In the genomic region with DNA sequence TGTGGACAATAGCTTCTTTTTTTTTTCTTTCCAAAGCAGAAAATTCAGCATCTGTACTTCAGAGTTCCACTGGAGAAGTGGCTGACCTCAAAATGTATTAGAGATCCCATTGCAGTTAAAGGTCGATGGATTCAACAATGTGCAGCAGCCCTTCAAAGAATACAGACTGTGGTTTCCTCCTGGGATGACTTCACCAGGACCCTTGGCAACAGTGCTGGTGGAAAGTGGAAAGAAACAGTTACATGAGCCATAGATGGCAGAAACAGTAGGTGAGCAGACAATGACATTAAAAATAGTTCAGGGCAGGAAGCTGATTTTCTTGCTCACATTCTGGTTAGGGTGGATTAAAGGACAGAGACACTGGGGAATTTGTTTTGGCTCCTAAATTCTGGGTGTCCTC, we compare ENCODE assay signal across 23 cellular contexts.
DNase-seq lines count a peak whose midpoint lies in the region; ATAC-seq and FAIRE-seq lines count a peak whose summit lies in the region.
"Had no signal": no experiment of that assay in that cellular context is flagged by ENCODE, and none has a peak within 500 bp of the region (broad histone marks: within the 10 kb centered on the region; RNA-seq: fewer than 3 reads in every experiment).

No MANE protein-coding gene starts in this region.

- H3K4me3 Mint-ChIP-seq in T-helper 17 cell, result no peak overlapping the region
- H3K4me3 Mint-ChIP-seq: activated CD8-positive, alpha-beta T cell treated with anti-CD3 and anti-CD28 coated beads, Interleukin-2, amount 10 ng/mL, durations not matched to agents 7 days and 5 days; IgD-negative memory B cell; stimulated activated effector memory CD8-positive, alpha-beta T cell treated with anti-CD3 and anti-CD28 coated beads, Interleukin-12 subunit alpha, Interleukin-12 subunit beta, amount 100 ng/mL, for 72 hours had no signal

- ATAC-seq in T-helper 17 cell (no peak), GM21619 (IDR thresholded peaks at IDR 0.05; ENCODE audit: unreplicated experiment) (no peak), HG02970 (IDR thresholded peaks at IDR 0.05; ENCODE audit: low FRiP score, unreplicated experiment) (no peak)
- ATAC-seq: activated CD8-positive, alpha-beta T cell treated with anti-CD3 and anti-CD28 coated beads, Interleukin-2, amount 10 ng/mL, durations not matched to agents 7 days and 5 days; psoas muscle; stimulated activated effector memory CD8-positive, alpha-beta T cell treated with anti-CD3 and anti-CD28 coated beads, Interleukin-12 subunit alpha, Interleukin-12 subunit beta, amount 100 ng/mL, for 72 hours had no signal

- no peaks in the 10 kb centered on the region for H3K4me1 Mint-ChIP-seq in T-helper 17 cell
- H3K4me1 Mint-ChIP-seq: IgD-negative memory B cell; stimulated activated effector memory CD8-positive, alpha-beta T cell treated with anti-CD3 and anti-CD28 coated beads, Interleukin-12 subunit alpha, Interleukin-12 subunit beta, amount 100 ng/mL, for 72 hours had no signal

- no peaks in the 10 kb centered on the region for H3K36me3 Mint-ChIP-seq in T-helper 17 cell (ENCODE audit: low read depth)
- H3K36me3 Mint-ChIP-seq: IgD-negative memory B cell; stimulated activated effector memory CD8-positive, alpha-beta T cell treated with anti-CD3 and anti-CD28 coated beads, Interleukin-12 subunit alpha, Interleukin-12 subunit beta, amount 100 ng/mL, for 72 hours had no signal

- FAIRE-seq in RCC 7860 (lab: Jason Lieb, UNC), result peak; percentile 26
- FAIRE-seq: frontal cortex, keratinocyte had no signal

- H3K27me3 Mint-ChIP-seq in T-helper 17 cell, result peaks cover 16% of the 10 kb centered on the region

- no peak overlapping the region for H3K27ac Mint-ChIP-seq in T-helper 17 cell
- H3K27ac Mint-ChIP-seq: activated CD8-positive, alpha-beta T cell treated with anti-CD3 and anti-CD28 coated beads, Interleukin-2, amount 10 ng/mL, durations not matched to agents 7 days and 5 days; IgD-negative memory B cell; stimulated activated effector memory CD8-positive, alpha-beta T cell treated with anti-CD3 and anti-CD28 coated beads, Interleukin-12 subunit alpha, Interleukin-12 subunit beta, amount 100 ng/mL, for 72 hours had no signal

- no peaks in the 10 kb centered on the region for H3K9me3 ChIP-seq in T-helper 17 cell (ENCODE audit: control insufficient read depth, low read length, poor library complexity, severe bottlenecking)
- H3K9me3 ChIP-seq: neutrophil, psoas muscle had no signal

- peak; percentile 6 for DNase-seq in GM04504 (ENCODE audit: low read depth)
- DNase-seq in RCC 7860 (ENCODE audit: low spot score), result peak; percentile 51
- DNase-seq in dermis blood vessel endothelial cell, result peak; percentile 10
- peak; percentile 85 for DNase-seq in renal cortical epithelial cell (ENCODE audit: low read depth)
- no peak for DNase-seq in T-helper 17 cell
- DNase-seq in activated CD4-positive, CD25-positive, alpha-beta regulatory T cell (lab: John Stamatoyannopoulos, UW), result no peak
- DNase-seq: activated CD8-positive, alpha-beta T cell treated with anti-CD3 and anti-CD28 coated beads, Interleukin-2, amount 10 ng/mL, durations not matched to agents 7 days and 5 days; activated T-cell treated with anti-CD3 and anti-CD28 coated beads, Interleukin-2, amount 50 U/mL, for 1 hour; AML-193; central memory CD4-positive, alpha-beta T cell; COR-L47; GOT3; NCI-H524 treated with DMSO at 0.1 percent for 48 hours; psoas muscle; stimulated activated CD4-positive, alpha-beta T cell treated with anti-CD3 and anti-CD28 coated beads, Interleukin-2, amount 100 ng/mL, for 24 hours; T1000 had no signal

Comparison
In these comparisons a context has a peak if more than half of its experiments do, and no peak if none do; other contexts are left out.
1. DNase-seq: peak in GM04504 (single experiment), RCC 7860 (single experiment), dermis blood vessel endothelial cell (single experiment) and renal cortical epithelial cell (single experiment); none in T-helper 17 cell (0 of 3) and activated CD4-positive, CD25-positive, alpha-beta regulatory T cell (0 of 4).